8 cellular contexts compared by ENCODE assay signal in genomic region chr2:86913490-86913889, GRCh38. TPM values are rescaled to one million over a fixed set of nuclear protein-coding genes. Genes with fewer than 3 reads are reported as not detected.
DNase-seq lines count a peak whose midpoint lies in the region; ATAC-seq, FAIRE-seq and TF ChIP-seq lines count a peak whose summit lies in the region.
"Not testable (repeated sequence)": the region's sequence is repeated elsewhere in the genome, so short reads cannot be mapped to it uniquely, and the experiment has no call there.
"Had no signal": no experiment of that assay in that cellular context is flagged by ENCODE, and none has a peak within 500 bp of the region (broad histone marks: within the 10 kb centered on the region; RNA-seq: fewer than 3 reads in every experiment).

No MANE protein-coding gene starts in this region.

- intact Hi-C loops in activated CD4-positive, alpha-beta T cell treated with anti-CD3 and anti-CD28 coated beads, Interleukin-2, amount 10 ng/mL, durations not matched to agents 24 days and 14 days (cut with micrococcal nuclease); kidney (cut with DNase I); posterior vena cava (cut with DNase I): not testable (repeated sequence)

- H3K27me3 Mint-ChIP-seq in activated CD4-positive, alpha-beta T cell treated with anti-CD3 and anti-CD28 coated beads, Interleukin-2, amount 10 ng/mL, durations not matched to agents 24 days and 14 days; effector memory CD8-positive, alpha-beta T cell: not testable (repeated sequence)

- peak overlapping the region; percentile 19; the same call in 1 of the 2 replicates for H3K4me3 ChIP-seq in H7 (ENCODE audit: insufficient read depth, low read depth, low read length)
- H3K4me3 ChIP-seq in kidney (ENCODE audit: low read length in 2 of 2): not testable (repeated sequence)

- not testable (repeated sequence) for H3K36me3 Mint-ChIP-seq in activated CD4-positive, alpha-beta T cell treated with anti-CD3 and anti-CD28 coated beads, Interleukin-2, amount 10 ng/mL, durations not matched to agents 24 days and 14 days (ENCODE audit: low read depth); effector memory CD8-positive, alpha-beta T cell (ENCODE audit: insufficient read depth)

- H3K27me3 ChIP-seq in H7 (ENCODE audit: control insufficient read depth, insufficient read depth, low read length); foreskin keratinocyte: not testable (repeated sequence)

- H3K27ac Mint-ChIP-seq in activated CD4-positive, alpha-beta T cell treated with anti-CD3 and anti-CD28 coated beads, Interleukin-2, amount 10 ng/mL, durations not matched to agents 24 days and 14 days; effector memory CD8-positive, alpha-beta T cell: not testable (repeated sequence)

- DNase-seq in H7; effector memory CD8-positive, alpha-beta T cell; foreskin keratinocyte: not testable (repeated sequence)
- peak; percentile 48 for DNase-seq in activated CD4-positive, alpha-beta T cell treated with anti-CD3 and anti-CD28 coated beads, Interleukin-2, amount 10 ng/mL, durations not matched to agents 24 days and 14 days
- DNase-seq in kidney (peak; percentile 53), posterior vena cava (ENCODE audit: low spot score) (peak; percentile 66)

- H3K4me1 ChIP-seq in foreskin keratinocyte; kidney (ENCODE audit: control insufficient read depth in 1 of 2, insufficient read depth in 1 of 2, low read depth in 1 of 2, low read length in 2 of 2): not testable (repeated sequence)

- H3K9ac ChIP-seq in kidney (ENCODE audit: low read length in 2 of 2): not testable (repeated sequence)

- not testable (repeated sequence) for H3K9me3 ChIP-seq in kidney (ENCODE audit: control insufficient read depth in 1 of 2, low read length in 2 of 2)

- peak; percentile 49 for ATAC-seq in effector memory CD8-positive, alpha-beta T cell (replicated peaks)
- ATAC-seq in foreskin keratinocyte: peak; percentile 45

- not testable (repeated sequence) for H3K9me3 Mint-ChIP-seq in activated CD4-positive, alpha-beta T cell treated with anti-CD3 and anti-CD28 coated beads, Interleukin-2, amount 10 ng/mL, durations not matched to agents 24 days and 14 days; effector memory CD8-positive, alpha-beta T cell

- H3K36me3 ChIP-seq in H7 (replicated peaks; ENCODE audit: control insufficient read depth, insufficient read depth, low read length); kidney (ENCODE audit: control insufficient read depth in 1 of 2, insufficient read depth in 2 of 2, low read length in 2 of 2): not testable (repeated sequence)

- TF ChIP-seq CTCF in foreskin keratinocyte (conservative IDR thresholded peaks at IDR 0.05); kidney (IDR thresholded peaks at IDR 0.05; ENCODE audit: borderline replicate concordance, extremely low read depth, insufficient read depth): not testable (repeated sequence)

- not testable (repeated sequence) for FAIRE-seq in kidney (lab: Jason Lieb, UNC)

- H3K27ac ChIP-seq in foreskin keratinocyte; kidney (ENCODE audit: low read depth in 2 of 2, low read length in 2 of 2): not testable (repeated sequence)

- not testable (repeated sequence) for H3K4me1 Mint-ChIP-seq in activated CD4-positive, alpha-beta T cell treated with anti-CD3 and anti-CD28 coated beads, Interleukin-2, amount 10 ng/mL, durations not matched to agents 24 days and 14 days; effector memory CD8-positive, alpha-beta T cell (ENCODE audit: low read depth in 2 of 2)

- H3K4me3 Mint-ChIP-seq in activated CD4-positive, alpha-beta T cell treated with anti-CD3 and anti-CD28 coated beads, Interleukin-2, amount 10 ng/mL, durations not matched to agents 24 days and 14 days; effector memory CD8-positive, alpha-beta T cell: not testable (repeated sequence)

RNA-seq across cellular contexts. Expression of gene RGPD1, which starts 28.4 kb away (rescaled TPM):
- 0.76 and 5.5 TPM in 2 replicates for total RNA-seq in H7 (2014; rRNA removed; shearing (Covaris generic))
- 1.1 and 3.0 TPM in 2 replicates for total RNA-seq in activated CD4-positive, alpha-beta T cell treated with anti-CD3 and anti-CD28 coated beads, Interleukin-2, amount 10 ng/mL, durations not matched to agents 24 days and 14 days
- total RNA-seq in foreskin keratinocyte (0.65 and 1.2 TPM in 2 replicates), kidney (0.41 TPM), posterior vena cava (1 to 10 TPM in 1 of 2 donors, not detected in 1; 2.2 TPM)
- polyA plus RNA-seq in foreskin keratinocyte (0.36 and 0.47 TPM in 2 replicates), kidney (ENCODE audit: insufficient read depth, low read depth, low replicate concordance) (0.56 TPM)

RNA-seq across cellular contexts. Expression of gene CD8B, which starts 51.8 kb away (rescaled TPM):
- 0.37 and 0.66 TPM in 2 replicates for total RNA-seq in H7 (2014; rRNA removed; shearing (Covaris generic))
- total RNA-seq in activated CD4-positive, alpha-beta T cell treated with anti-CD3 and anti-CD28 coated beads, Interleukin-2, amount 10 ng/mL, durations not matched to agents 24 days and 14 days: 0.50 TPM in 1 of 2 replicates, not detected in the other
- total RNA-seq in foreskin keratinocyte (not detected in 2 replicates), kidney (2.5 TPM), posterior vena cava (under 1 TPM; 0.37 to 1.00 TPM)
- polyA plus RNA-seq in foreskin keratinocyte (not detected in 2 replicates), kidney (ENCODE audit: insufficient read depth, low read depth, low replicate concordance) (not detected)
- total RNA-seq: B cell had no signal
- polyA plus RNA-seq: AG04450 had no signal
